ENCODE assay signal across 22 cellular contexts in the genomic region with DNA sequence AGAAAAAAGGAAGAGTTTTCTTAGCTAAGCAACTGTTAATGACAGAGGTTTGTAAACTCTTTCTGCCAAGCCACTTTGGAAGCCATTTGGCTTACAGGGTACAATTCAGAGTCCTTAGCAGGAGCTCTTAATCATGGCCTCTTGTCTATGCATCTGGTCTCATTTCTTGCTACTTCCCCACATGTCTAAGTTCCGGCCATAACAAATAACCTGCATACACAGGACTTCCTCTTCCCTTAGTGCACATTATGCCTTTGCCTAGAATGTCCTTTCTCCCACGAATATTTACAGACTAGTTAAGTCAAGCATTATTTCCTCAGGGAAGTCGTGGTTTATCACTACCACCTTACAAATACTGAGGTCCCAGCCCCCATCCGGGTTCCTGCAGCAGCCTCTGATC. TPM values are rescaled to one million over a fixed set of nuclear protein-coding genes. Genes with fewer than 3 reads are reported as not detected.
DNase-seq lines count a peak whose midpoint lies in the region; ATAC-seq, FAIRE-seq and TF ChIP-seq lines count a peak whose summit lies in the region.
"Had no signal": no experiment of that assay in that cellular context is flagged by ENCODE, and none has a peak within 500 bp of the region (broad histone marks: within the 10 kb centered on the region; RNA-seq: fewer than 3 reads in every experiment).

No MANE protein-coding gene starts in this region.

- H3K9me3 ChIP-seq in K562 (replicated peaks; ENCODE audit: control insufficient read depth, insufficient read depth, low read depth, low read length): no peaks in the 10 kb centered on the region
- no peaks in the 10 kb centered on the region for H3K9me3 ChIP-seq in upper lobe of right lung
- no peaks in the 10 kb centered on the region for H3K9me3 ChIP-seq in Peyer's patch
- H3K9me3 ChIP-seq: HAP-1, testis had no signal

- H3K9me1 ChIP-seq in K562 (ENCODE audit: control insufficient read depth, insufficient read depth, low read length): no peaks in the 10 kb centered on the region

- TF ChIP-seq RAD21 in K562 (CRISPR knock-in tag; conservative IDR thresholded peaks at IDR 0.05 in 1 of 2, IDR thresholded peaks at IDR 0.05 in 1 of 2): no peak

- peak; percentile 19; the same call in 2 of the 3 replicates for ATAC-seq in K562
- peak; percentile 54 for ATAC-seq in upper lobe of right lung
- ATAC-seq in Right ventricle myocardium superior (ENCODE audit: poor library complexity): no peak
- ATAC-seq in omental fat pad (ENCODE audit: low FRiP score): no peak
- ATAC-seq: activated CD4-positive, CD25-positive, alpha-beta regulatory T cell treated with anti-CD3 and anti-CD28 coated beads, Interleukin-2, amount 50 U/mL, for 24 hours had no signal

- H3K36me3 ChIP-seq in K562 (ENCODE audit: control insufficient read depth, insufficient read depth, low read length) (no peaks in the 10 kb centered on the region), upper lobe of right lung (no peaks in the 10 kb centered on the region), Peyer's patch (no peaks in the 10 kb centered on the region)
- H3K36me3 ChIP-seq: HAP-1 had no signal

- TF ChIP-seq CTCF in K562 (IDR thresholded peaks at IDR 0.05 in 2 of 3, conservative IDR thresholded peaks at IDR 0.05 in 1 of 3; ENCODE audit: insufficient read depth in 2 of 3, low read depth in 1 of 3, low read length in 3 of 3) (no peak), upper lobe of right lung (IDR thresholded peaks at IDR 0.05) (no peak), Peyer's patch (IDR thresholded peaks at IDR 0.05) (no peak), omental fat pad (IDR thresholded peaks at IDR 0.05) (no peak)

- no TSS peak for BruUV-seq in K562 (replicated peaks; lab: Mats Ljungman, UMichigan)

- TF ChIP-seq EP300 in K562 (IDR thresholded peaks at IDR 0.05; ENCODE audit: low read length): no peak

- H3K27me3 ChIP-seq in K562 (ENCODE audit: control insufficient read depth in 2 of 2, insufficient read depth in 2 of 2, low read length in 2 of 2): no peaks in the 10 kb centered on the region
- H3K27me3 ChIP-seq in upper lobe of right lung: no peaks in the 10 kb centered on the region
- no peaks in the 10 kb centered on the region for H3K27me3 ChIP-seq in Peyer's patch
- H3K27me3 ChIP-seq: testis had no signal

- CTCF ChIA-PET in K562 (lab: Yijun Ruan, JAX; ENCODE audit: low intra/inter-chr PET ratio): no interaction called here

- POLR2A ChIA-PET in K562 (lab: Yijun Ruan, JAX): interaction anchor here (0.6 kb wide), 1 partner anchor 147 kb away, joined by 3 read pairs; no protein-coding TSS in a partner anchor

- peak overlapping the region; percentile 97 for H2AFZ ChIP-seq in K562 (ENCODE audit: low read depth, low read length)

- H4K20me1 ChIP-seq in K562 (replicated peaks; ENCODE audit: control insufficient read depth, insufficient read depth, low read length): no peaks in the 10 kb centered on the region

- peak; percentile 63 for FAIRE-seq in K562 (lab: Jason Lieb, UNC)

- WGBS in K562 (ENCODE audit: insufficient coverage, low coverage, missing lambda C conversion rate): 11% methylated on average over 4 of the region's 4 CpGs

- H3K79me2 ChIP-seq in K562 (ENCODE audit: control insufficient read depth, insufficient read depth, low read length): no peaks in the 10 kb centered on the region

- H3K27ac ChIP-seq in K562 (ENCODE audit: extremely low read depth, low read depth, low read length): peak overlapping the region; percentile 53; the same call in 2 of the 3 replicates
- peak overlapping the region; percentile 25 for H3K27ac ChIP-seq in upper lobe of right lung
- peak overlapping the region in 2 of 4 donors; percentile 30 to 44 for H3K27ac ChIP-seq in Peyer's patch
- H3K27ac ChIP-seq: 22Rv1, coronary artery, testis had no signal

- TF ChIP-seq POLR2A in K562 (conservative IDR thresholded peaks at IDR 0.05): no peak
- no peak for TF ChIP-seq POLR2A in Peyer's patch (IDR thresholded peaks at IDR 0.05)

- peak overlapping the region in 1 of 2 experiments; percentile 38; a peak in 1 of 4 replicates for H3K9ac ChIP-seq in K562 (ENCODE audit: insufficient read depth in 1 of 2, low read depth in 2 of 2, low read length in 2 of 2)

- DNase-seq in SIG-M5 treated with dmso at 0.1 percent for 504 hours (lab: John Stamatoyannopoulos, UW; ENCODE audit: unreplicated experiment): peak; percentile 45
- no peak for DNase-seq in SIG-M5 (lab: John Stamatoyannopoulos, UW)
- peak; percentile 8 for DNase-seq in NCI-H2227 (lab: John Stamatoyannopoulos, UW; ENCODE audit: unreplicated experiment)
- DNase-seq in K562 (ENCODE audit: extremely low read depth in 1 of 4, low spot score in 3 of 4): peak in 1 of 4 experiments; percentile 25
- DNase-seq in upper lobe of right lung: no peak
- no peak for DNase-seq in Peyer's patch
- no peak for DNase-seq in Right ventricle myocardium superior
- DNase-seq in omental fat pad (ENCODE audit: low spot score): no peak
- DNase-seq: activated CD8-positive, alpha-beta memory T cell treated with anti-CD3 and anti-CD28 coated beads, Interleukin-2, amount 50 U/mL, for 48 hours; activated naive CD4-positive, alpha-beta T cell treated with Interleukin-2 at 50 U/mL for 16 hours; CD4-positive, alpha-beta memory T cell; EL; glutamatergic neuron; immature natural killer cell; mesenchymal stem cell; NCI-H510A; stimulated activated CD4-positive, alpha-beta T cell treated with anti-CD3 and anti-CD28 coated beads, Interleukin-2, amount 100 ng/mL, for 48 hours; testis had no signal

- H3K4me1 ChIP-seq in K562 (replicated peaks in 1 of 2; ENCODE audit: control insufficient read depth in 2 of 2, insufficient read depth in 2 of 2, low read length in 2 of 2) (peaks cover 11 to 20% of the 10 kb centered on the region in 2 experiments), upper lobe of right lung (peaks cover 11% of the 10 kb centered on the region), Peyer's patch (no peaks in the 10 kb centered on the region)

- no peak overlapping the region for H3K4me2 ChIP-seq in K562 (ENCODE audit: insufficient read depth, low read length)

- in situ Hi-C loops in K562 (cut with MboI): no loop called here

- H3K4me3 ChIP-seq in K562 (no peak overlapping the region), upper lobe of right lung (no peak overlapping the region), Peyer's patch (no peak overlapping the region)
- H3K4me3 ChIP-seq: coronary artery, HAP-1, testis had no signal

- intact Hi-C loops in K562 (cut with micrococcal nuclease): no loop called here
- intact Hi-C loops in upper lobe of right lung (cut with DNase I): no loop called here
- intact Hi-C loops in Right ventricle myocardium superior (cut with DNase I): no loop called here

RNA-seq across cellular contexts. Expression of a gene that starts 8.6 kb away (rescaled TPM):
- total RNA-seq in K562 (2011; cell fraction: chromatin; rRNA removed; ENCODE audit: low replicate concordance): 10.8 and 56.6 TPM in 2 replicates
- 6.5 and 9.1 TPM in 2 replicates for total RNA-seq in K562 (2011; cell fraction: nucleolus; rRNA removed)
- 12.4 and 15.1 TPM in 2 replicates for total RNA-seq in K562 (2011; cell fraction: nucleoplasm; rRNA removed)
- total RNA-seq in K562 (2014; rRNA removed) (18.8 and 18.9 TPM in 2 replicates), K562 (2014; rRNA removed; fragmentation: Illumina TruSeq; extraction: Trizol) (35.3 and 41.9 TPM in 2 replicates), K562 (2015; rRNA removed; fragmentation: Illumina TruSeq; extraction: Trizol) (33.1 and 35.8 TPM in 2 replicates), K562 (2021) (20.9 and 21.2 TPM in 2 replicates), upper lobe of right lung (20.1 TPM), Peyer's patch (10 to 100 TPM; 12.6 to 56.1 (median 21.0) TPM), Right ventricle myocardium superior (19.8 TPM), omental fat pad (10 to 100 TPM; 16.1 to 25.2 (median 19.3) TPM)
- polyA plus RNA-seq in K562 (2011; rRNA removed) (18.9 and 27.2 TPM in 2 replicates), K562 (2014; fragmentation: Illumina TruSeq; extraction: Trizol) (29.1 and 37.7 TPM in 2 replicates), K562 (2014; fragmentation: Nextera tagmentation; extraction: Ambion mirVana) (10 to 100 TPM; 13.9 to 17.3 TPM), K562 (2014; rRNA removed) (22.4 and 23.7 TPM in 2 replicates)
- polyA plus RNA-seq in K562 (2011; cell fraction: cytosol; rRNA removed): 4.6 and 8.1 TPM in 2 replicates
- 8.0 and 9.4 TPM in 2 replicates for polyA plus RNA-seq in K562 (2011; cell fraction: nucleus; rRNA removed)
- polyA plus RNA-seq in K562 (2012): 13.3 and 21.1 TPM in 2 replicates
- 43.1 and 43.5 TPM in 2 replicates for polyA minus RNA-seq in K562 (2011; rRNA and poly(A)+ RNA removed)
- 10.0 and 15.4 TPM in 2 replicates for polyA minus RNA-seq in K562 (2011; cell fraction: cytosol; rRNA and poly(A)+ RNA removed)
- polyA minus RNA-seq in K562 (2011; cell fraction: nucleus; rRNA and poly(A)+ RNA removed): 9.0 and 18.8 TPM in 2 replicates

RNA-seq across cellular contexts. Expression of a gene that starts 17.5 kb away (rescaled TPM):
- total RNA-seq in K562 (2011; cell fraction: chromatin; rRNA removed; ENCODE audit: low replicate concordance): 53.9 and 59.3 TPM in 2 replicates
- total RNA-seq in K562 (2011; cell fraction: nucleolus; rRNA removed): 34.9 and 37.9 TPM in 2 replicates
- total RNA-seq in K562 (2011; cell fraction: nucleoplasm; rRNA removed): 19.8 and 21.9 TPM in 2 replicates
- 4.8 and 7.1 TPM in 2 replicates for total RNA-seq in K562 (2014; rRNA removed)
- total RNA-seq in K562 (2014; rRNA removed; fragmentation: Illumina TruSeq; extraction: Trizol): 6.8 and 8.4 TPM in 2 replicates
- total RNA-seq in K562 (2015; rRNA removed; fragmentation: Illumina TruSeq; extraction: Trizol): 5.3 and 6.1 TPM in 2 replicates
- 9.3 and 11.3 TPM in 2 replicates for total RNA-seq in K562 (2021)
- polyA plus RNA-seq in K562 (2011; rRNA removed): 19.7 and 20.2 TPM in 2 replicates
- polyA plus RNA-seq in K562 (2011; cell fraction: cytosol; rRNA removed): 16.9 and 35.7 TPM in 2 replicates
- 15.8 and 16.6 TPM in 2 replicates for polyA plus RNA-seq in K562 (2011; cell fraction: nucleus; rRNA removed)
- 5.5 and 8.5 TPM in 2 replicates for polyA plus RNA-seq in K562 (2012)
- polyA plus RNA-seq in K562 (2014; fragmentation: Illumina TruSeq; extraction: Trizol): 10.0 TPM in 2 replicates
- polyA plus RNA-seq in K562 (2014; fragmentation: Nextera tagmentation; extraction: Ambion mirVana): 1 to 10 TPM; 3.1 to 3.3 TPM
- polyA plus RNA-seq in K562 (2014; rRNA removed): 7.6 and 9.1 TPM in 2 replicates
- 45.7 and 73.0 TPM in 2 replicates for polyA minus RNA-seq in K562 (2011; rRNA and poly(A)+ RNA removed)
- 30.4 and 38.1 TPM in 2 replicates for polyA minus RNA-seq in K562 (2011; cell fraction: cytosol; rRNA and poly(A)+ RNA removed)
- polyA minus RNA-seq in K562 (2011; cell fraction: nucleus; rRNA and poly(A)+ RNA removed): 14.7 and 35.8 TPM in 2 replicates
- 16.7 TPM for total RNA-seq in upper lobe of right lung
- 10 to 100 TPM; 18.4 to 32.1 (median 24.2) TPM for total RNA-seq in Peyer's patch
- total RNA-seq in Right ventricle myocardium superior: 22.8 TPM
- 10 to 100 TPM; 18.3 to 29.5 (median 26.1) TPM for total RNA-seq in omental fat pad

Comparison
In these comparisons a context has a peak if more than half of its experiments do, and no peak if none do; other contexts are left out.
1. DNase-seq: peak in SIG-M5 treated with dmso at 0.1 percent for 504 hours (single experiment) and NCI-H2227 (single experiment); none in SIG-M5 (single experiment), upper lobe of right lung (single experiment), Peyer's patch (0 of 3), Right ventricle myocardium superior (single experiment) and omental fat pad (single experiment).
2. ATAC-seq: peak in K562 (single experiment) and upper lobe of right lung (single experiment); none in Right ventricle myocardium superior (single experiment) and omental fat pad (single experiment).